ENCODE assay signal across 9 cellular contexts in genomic region chr6:129708496-129709216, GRCh38. TPM values are rescaled to one million over a fixed set of nuclear protein-coding genes. Genes with fewer than 3 reads are reported as not detected.
DNase-seq lines count a peak whose midpoint lies in the region; ATAC-seq and TF ChIP-seq lines count a peak whose summit lies in the region.
"Had no signal": no experiment of that assay in that cellular context is flagged by ENCODE, and none has a peak within 500 bp of the region (broad histone marks: within the 10 kb centered on the region; RNA-seq: fewer than 3 reads in every experiment).

No MANE protein-coding gene starts in this region.

- CTCF ChIA-PET in PC-9 (lab: Charles Lee) = no interaction called here

- H3K23ac ChIP-seq in trophoblast cell (ENCODE audit: low read length) = no peak overlapping the region

- H3F3A ChIP-seq in PC-9 (ENCODE audit: insufficient read depth, low read depth) = peaks cover 12% of the 10 kb centered on the region; the same call in 1 of the 2 replicates

- no peak overlapping the region for H2AFZ ChIP-seq in PC-9
- no peak overlapping the region for H2AFZ ChIP-seq in trophoblast cell (ENCODE audit: insufficient read depth, low read length, poor library complexity)

- H3K27ac ChIP-seq in PC-9 (peak overlapping the region; percentile 72), endodermal cell (ENCODE audit: low read depth, low read length) (no peak overlapping the region), trophoblast cell (ENCODE audit: low read depth, low read length) (peak overlapping the region; percentile 17)
- H3K27ac ChIP-seq: HL-60 had no signal

- H3K4me3 Mint-ChIP-seq in endodermal cell = peak overlapping the region; percentile 71

- no peak overlapping the region for H3K27ac Mint-ChIP-seq in endodermal cell

- H3K4me2 ChIP-seq in PC-9 = peak overlapping the region; percentile 80
- H3K4me2 ChIP-seq in trophoblast cell (ENCODE audit: low read length) = peak overlapping the region; percentile 18

- H2BK12ac ChIP-seq in trophoblast cell (ENCODE audit: low read length) = no peak overlapping the region

- H3K4me1 ChIP-seq in PC-9 (replicated peaks; ENCODE audit: insufficient read depth) (peaks cover 27% of the 10 kb centered on the region), endodermal cell (ENCODE audit: control insufficient read depth, insufficient read depth, low read length) (peaks cover 17% of the 10 kb centered on the region), trophoblast cell (ENCODE audit: control insufficient read depth in 1 of 2, insufficient read depth in 2 of 2, low read length in 2 of 2) (peaks cover 3% of the 10 kb centered on the region in 2 experiments)

- H3K9me3 ChIP-seq in PC-9 (ENCODE audit: insufficient read depth, low read depth) = no peaks in the 10 kb centered on the region
- no peaks in the 10 kb centered on the region for H3K9me3 ChIP-seq in endodermal cell (ENCODE audit: control insufficient read depth, low read length)
- H3K9me3 ChIP-seq in trophoblast cell (ENCODE audit: insufficient read depth, low read depth, low read length) = no peaks in the 10 kb centered on the region

- H2BK5ac ChIP-seq in trophoblast cell (ENCODE audit: low read depth, low read length, poor library complexity) = no peak overlapping the region

- no TSS peak for BruUV-seq in PC-9 (replicated peaks; lab: Mats Ljungman, UMichigan)

- H3K9me3 Mint-ChIP-seq in endodermal cell = no peaks in the 10 kb centered on the region

- no peak overlapping the region for H2AK5ac ChIP-seq in trophoblast cell (ENCODE audit: low read length)

- H3K27me3 Mint-ChIP-seq in endodermal cell (ENCODE audit: insufficient read depth) = no peaks in the 10 kb centered on the region

- H3K79me2 ChIP-seq in PC-9 (ENCODE audit: low read depth) (no peaks in the 10 kb centered on the region), trophoblast cell (ENCODE audit: control insufficient read depth, insufficient read depth, low read length, poor library complexity) (peaks cover 4% of the 10 kb centered on the region)

- H3K9ac ChIP-seq in endodermal cell (ENCODE audit: extremely low read depth, low read length, poor library complexity, severe bottlenecking) (no peak overlapping the region), trophoblast cell (ENCODE audit: low read length) (no peak overlapping the region)

- no peaks in the 10 kb centered on the region for H3K27me3 ChIP-seq in PC-9 (ENCODE audit: insufficient read depth, low read depth)
- H3K27me3 ChIP-seq in endodermal cell (ENCODE audit: control insufficient read depth, insufficient read depth, low read length, poor library complexity, severe bottlenecking) = no peaks in the 10 kb centered on the region
- H3K27me3 ChIP-seq in trophoblast cell (ENCODE audit: insufficient read depth, low read length) = no peaks in the 10 kb centered on the region

- POLR2A ChIA-PET in PC-9 (lab: Charles Lee; ENCODE audit: unreplicated experiment) = no interaction called here

- peaks cover 8% of the 10 kb centered on the region for H3K36me3 Mint-ChIP-seq in endodermal cell (ENCODE audit: low read depth)

- H4K12ac ChIP-seq in trophoblast cell (ENCODE audit: low read depth, low read length) = no peak overlapping the region

- peak overlapping the region; percentile 27 for H3K4ac ChIP-seq in trophoblast cell (ENCODE audit: low read depth, low read length)

- DNase-seq in COLO829 (ENCODE audit: low spot score) (peak; percentile 60), PC-9 (no peak), endodermal cell (no peak), trophoblast cell (no peak), GOT3 (lab: John Stamatoyannopoulos, UW) (no peak), omental fat pad (ENCODE audit: low spot score) (no peak), NCI-H748 treated with DMSO at 0.1 percent for 48 hours (lab: John Stamatoyannopoulos, UW) (no peak)

- WGBS in endodermal cell (ENCODE audit: insufficient coverage in 1 of 2, insufficient read length in 1 of 2), 2 experiments = 78% methylated on average over 4 of the region's 4 CpGs; no CpG with 5 or more reads in 1 of the 2 experiments
- no CpG with 5 or more reads among the region's 4 CpGs for whole genome bisulfite sequencing in trophoblast cell (ENCODE audit: extremely low coverage, insufficient coverage, insufficient read length)

- ATAC-seq in omental fat pad (ENCODE audit: low FRiP score) = no peak
- no peak for ATAC-seq in HG03342 (IDR thresholded peaks at IDR 0.05; ENCODE audit: unreplicated experiment)

- no peaks in the 10 kb centered on the region for H4K20me1 ChIP-seq in PC-9 (ENCODE audit: insufficient read depth)

- intact Hi-C loops in PC-9 (cut with micrococcal nuclease; ENCODE audit: unreplicated experiment) = loop anchor here (2.0 kb wide), 1 partner anchor 36 kb away; no protein-coding TSS in a partner anchor

- H4K91ac ChIP-seq in trophoblast cell (ENCODE audit: low read depth, low read length) = peak overlapping the region; percentile 45

- no peak for TF ChIP-seq CTCF in PC-9 (conservative IDR thresholded peaks at IDR 0.05)
- TF ChIP-seq CTCF in endodermal cell (conservative IDR thresholded peaks at IDR 0.05) = no peak
- no peak for TF ChIP-seq CTCF in omental fat pad (IDR thresholded peaks at IDR 0.05)

- no peak overlapping the region for H3K14ac ChIP-seq in trophoblast cell (ENCODE audit: low read length)

- no peaks in the 10 kb centered on the region for H3K9me2 ChIP-seq in PC-9 (ENCODE audit: insufficient read depth)

- H3K4me3 ChIP-seq in PC-9 = peak overlapping the region; percentile 60
- peak overlapping the region; percentile 89 for H3K4me3 ChIP-seq in endodermal cell (ENCODE audit: low read length)
- no peak overlapping the region for H3K4me3 ChIP-seq in trophoblast cell (ENCODE audit: low read depth, low read length)

- H3K36me3 ChIP-seq in PC-9 (ENCODE audit: low read depth) (no peaks in the 10 kb centered on the region), endodermal cell (ENCODE audit: control insufficient read depth, insufficient read depth, low read length) (no peaks in the 10 kb centered on the region), trophoblast cell (ENCODE audit: control insufficient read depth in 1 of 2, insufficient read depth in 2 of 2, low read length in 2 of 2) (no peaks in the 10 kb centered on the region)

- H3K18ac ChIP-seq in trophoblast cell (ENCODE audit: low read length) = no peak overlapping the region

- peaks cover 38% of the 10 kb centered on the region for H3K4me1 Mint-ChIP-seq in endodermal cell

- peaks cover 2% of the 10 kb centered on the region for H3K79me1 ChIP-seq in trophoblast cell (ENCODE audit: low read length)

- H2BK120ac ChIP-seq in trophoblast cell (ENCODE audit: insufficient read depth, low read length, poor library complexity) = no peak overlapping the region

- no peak overlapping the region for H4K8ac ChIP-seq in trophoblast cell (ENCODE audit: low read depth, low read length)

RNA-seq across cellular contexts. Expression of gene ARHGAP18, which starts 1.3 kb away (rescaled TPM):
- total RNA-seq in PC-9 (2021) (12.8 and 15.0 TPM in 2 replicates), endodermal cell (10 to 100 TPM; 14.3 to 17.7 TPM), omental fat pad (10 to 100 TPM; 29.1 to 47.2 (median 38.5) TPM)
- polyA plus RNA-seq in endodermal cell (2013, experiment 1 of 2) = 4.1 TPM
- 4.5 TPM for polyA plus RNA-seq in endodermal cell (2013, experiment 2 of 2)
- polyA plus RNA-seq in trophoblast cell (2013) = 37.1 and 39.9 TPM in 2 replicates
